ENCODE assay signal across 11 cellular contexts in the genomic region with DNA sequence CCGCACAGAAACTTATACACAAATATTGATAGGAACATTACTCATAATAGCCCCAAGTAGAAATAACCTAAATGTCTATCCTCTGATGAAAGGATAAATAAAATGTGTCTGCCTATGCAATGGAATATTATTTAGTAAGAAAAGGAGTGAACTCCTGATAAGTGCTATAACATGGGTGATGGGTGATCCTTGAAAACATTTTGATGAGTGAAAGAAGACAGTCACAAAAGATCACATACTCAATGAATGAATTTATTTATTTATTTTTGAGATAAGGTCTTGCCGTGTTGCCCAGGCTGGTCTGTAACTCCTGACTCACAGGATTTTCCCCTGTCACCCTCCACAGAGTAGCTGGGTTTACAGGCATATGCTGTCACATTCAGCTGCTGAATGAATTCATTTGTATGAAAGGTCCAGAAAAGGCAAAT. TPM values are rescaled to one million over a fixed set of nuclear protein-coding genes. Genes with fewer than 3 reads are reported as not detected.
DNase-seq lines count a peak whose midpoint lies in the region; ATAC-seq lines count a peak whose summit lies in the region.
"Had no signal": no experiment of that assay in that cellular context is flagged by ENCODE, and none has a peak within 500 bp of the region (broad histone marks: within the 10 kb centered on the region; RNA-seq: fewer than 3 reads in every experiment).

No MANE protein-coding gene starts in this region.

- H3K18ac ChIP-seq in mesenchymal stem cell (ENCODE audit: low read depth in 1 of 2, low read length in 2 of 2) (no peak overlapping the region), neuronal stem cell (ENCODE audit: low read length) (no peak overlapping the region)

- H3K4me1 Mint-ChIP-seq in CD4-positive, alpha-beta memory T cell, result peaks cover 0 to 19% (median 16%) of the 10 kb centered on the region in 4 donors
- peaks cover 13 to 27% (median 25%) of the 10 kb centered on the region in 4 donors for H3K4me1 Mint-ChIP-seq in naive thymus-derived CD8-positive, alpha-beta T cell

- no peak for ATAC-seq in HG03175 (IDR thresholded peaks at IDR 0.05; ENCODE audit: unreplicated experiment)
- no peak for ATAC-seq in naive thymus-derived CD8-positive, alpha-beta T cell
- ATAC-seq: right cardiac atrium had no signal

- H3K4me1 ChIP-seq in CD4-positive, alpha-beta memory T cell (ENCODE audit: insufficient read depth, low read length), result no peaks in the 10 kb centered on the region
- H3K4me1 ChIP-seq in mesenchymal stem cell (ENCODE audit: control insufficient read depth, insufficient read depth, low read depth, low read length) (peaks cover 11% of the 10 kb centered on the region), neuronal stem cell (ENCODE audit: control insufficient read depth in 2 of 2, insufficient read depth in 1 of 2, low read depth in 1 of 2, low read length in 2 of 2) (no peaks in the 10 kb centered on the region)

- H2BK12ac ChIP-seq in mesenchymal stem cell (ENCODE audit: low read length in 2 of 2), result no peak overlapping the region
- H2BK12ac ChIP-seq in neuronal stem cell (ENCODE audit: low read length), result no peak overlapping the region

- 0% methylated on average over 1 of the region's 2 CpGs for WGBS in mesenchymal stem cell
- WGBS in neuronal stem cell (ENCODE audit: extremely low coverage in 2 of 2, insufficient read length in 2 of 2, insufficient replicate concordance in 1 of 2), 2 donors, result no CpG with 5 or more reads among the region's 2 CpGs

- POLR2A ChIA-PET in CD4-positive, alpha-beta memory T cell (lab: Charles Lee; ENCODE audit: partially characterized antibody), result no interaction called here
- POLR2A ChIA-PET in naive thymus-derived CD8-positive, alpha-beta T cell (lab: Charles Lee), result no interaction called here

- no peaks in the 10 kb centered on the region for H3K9me3 Mint-ChIP-seq in CD4-positive, alpha-beta memory T cell
- H3K9me3 Mint-ChIP-seq in naive thymus-derived CD8-positive, alpha-beta T cell, result no peaks in the 10 kb centered on the region

- H2AFZ ChIP-seq in mesenchymal stem cell (ENCODE audit: low read depth, low read length), result no peak overlapping the region
- no peak overlapping the region for H2AFZ ChIP-seq in neuronal stem cell (ENCODE audit: low read length)

- CTCF ChIA-PET in CD4-positive, alpha-beta memory T cell (lab: Charles Lee; ENCODE audit: partially characterized antibody), result no interaction called here

- peaks cover 2 to 8% of the 10 kb centered on the region in 2 donors for H3K36me3 Mint-ChIP-seq in CD4-positive, alpha-beta memory T cell
- H3K36me3 Mint-ChIP-seq in naive thymus-derived CD8-positive, alpha-beta T cell, result peaks cover 0 to 24% (median 0%) of the 10 kb centered on the region in 3 donors

- no peak for DNase-seq in CD4-positive, alpha-beta memory T cell
- peak; percentile 27 for DNase-seq in HK-2 (ENCODE audit: unreplicated experiment)
- DNase-seq in astrocyte of the hippocampus (ENCODE audit: low read depth, low spot score), result peak; percentile 74
- peak; percentile 80 for DNase-seq in mesenchymal stem cell
- no peak for DNase-seq in naive thymus-derived CD8-positive, alpha-beta T cell
- no peak for DNase-seq in mesenteric fat pad (ENCODE audit: low spot score)
- no peak for DNase-seq in neuronal stem cell (ENCODE audit: low spot score)
- DNase-seq: activated CD4-positive, alpha-beta T cell treated with anti-CD3 and anti-CD28 coated beads, Interleukin-2, amount 50 U/mL, for 1 hour; NCI-H1694 treated with DMSO at 0.1 percent for 48 hours; right cardiac atrium had no signal

- H3K4me3 ChIP-seq in CD4-positive, alpha-beta memory T cell (ENCODE audit: low read length in 2 of 2), result no peak overlapping the region
- H3K4me3 ChIP-seq in mesenchymal stem cell (ENCODE audit: insufficient read depth in 1 of 2, low read depth in 1 of 2, low read length in 2 of 2) (no peak overlapping the region), neuronal stem cell (ENCODE audit: low read length in 2 of 2) (no peak overlapping the region)

- H3K27ac ChIP-seq in CD4-positive, alpha-beta memory T cell (ENCODE audit: low read depth, low read length), result no peak overlapping the region
- H3K27ac ChIP-seq in mesenchymal stem cell (ENCODE audit: low read length, poor library complexity, severe bottlenecking) (peak overlapping the region; percentile 89), neuronal stem cell (replicated peaks; ENCODE audit: low read length) (no peak overlapping the region)

- H2BK15ac ChIP-seq in mesenchymal stem cell (ENCODE audit: low read depth, poor library complexity, severe bottlenecking), result no peak overlapping the region
- H2BK15ac ChIP-seq in neuronal stem cell (ENCODE audit: low read length), result no peak overlapping the region

- H3K79me1 ChIP-seq in mesenchymal stem cell (replicated peaks; ENCODE audit: low read length, poor library complexity, severe bottlenecking) (peaks cover 8% of the 10 kb centered on the region), neuronal stem cell (ENCODE audit: low read depth, low read length) (no peaks in the 10 kb centered on the region)

- no peaks in the 10 kb centered on the region for H3K36me3 ChIP-seq in CD4-positive, alpha-beta memory T cell (ENCODE audit: insufficient read depth, low read length)
- H3K36me3 ChIP-seq in mesenchymal stem cell (ENCODE audit: control insufficient read depth in 1 of 2, insufficient read depth in 2 of 2, low read depth in 1 of 2, low read length in 2 of 2) (peaks cover 5% of the 10 kb centered on the region in 2 experiments), neuronal stem cell (replicated peaks in 1 of 2; ENCODE audit: control insufficient read depth in 2 of 2, insufficient read depth in 2 of 2, low read length in 2 of 2) (peaks cover 0 to 14% of the 10 kb centered on the region in 2 donors)

- H3K27me3 ChIP-seq in CD4-positive, alpha-beta memory T cell (ENCODE audit: insufficient read depth, low read length), result no peaks in the 10 kb centered on the region
- H3K27me3 ChIP-seq in mesenchymal stem cell (ENCODE audit: control insufficient read depth in 1 of 2, insufficient read depth in 1 of 2, low read length in 2 of 2), result no peaks in the 10 kb centered on the region
- no peaks in the 10 kb centered on the region for H3K27me3 ChIP-seq in neuronal stem cell (ENCODE audit: control insufficient read depth in 3 of 3, insufficient read depth in 3 of 3, low read depth in 1 of 3, low read length in 3 of 3)

- intact Hi-C loops in CD4-positive, alpha-beta memory T cell (cut with micrococcal nuclease), result no loop called here

- no peak overlapping the region for H3K4me2 ChIP-seq in mesenchymal stem cell (ENCODE audit: low read length, poor library complexity, severe bottlenecking)
- no peak overlapping the region for H3K4me2 ChIP-seq in neuronal stem cell (ENCODE audit: insufficient read depth, low read length, poor library complexity, severe bottlenecking)

- H3K4ac ChIP-seq in mesenchymal stem cell (ENCODE audit: low read depth in 1 of 2, low read length in 2 of 2) (no peak overlapping the region), neuronal stem cell (ENCODE audit: low read length) (no peak overlapping the region)

- H2BK120ac ChIP-seq in mesenchymal stem cell (ENCODE audit: low read depth, low read length) (no peak overlapping the region), neuronal stem cell (ENCODE audit: low read depth, low read length) (no peak overlapping the region)

- H3K27me3 Mint-ChIP-seq in CD4-positive, alpha-beta memory T cell, result no peaks in the 10 kb centered on the region
- H3K27me3 Mint-ChIP-seq in naive thymus-derived CD8-positive, alpha-beta T cell, result no peaks in the 10 kb centered on the region

- H3K27ac Mint-ChIP-seq in CD4-positive, alpha-beta memory T cell, result peak overlapping the region in 4 of 7 donors; percentile 4 to 47 (median 18)
- H3K27ac Mint-ChIP-seq in naive thymus-derived CD8-positive, alpha-beta T cell, result peak overlapping the region in 2 of 10 donors; percentile 7 to 59

- H4K8ac ChIP-seq in mesenchymal stem cell (ENCODE audit: low read length), result no peak overlapping the region
- no peak overlapping the region for H4K8ac ChIP-seq in neuronal stem cell (ENCODE audit: low read depth, low read length)

- no peak overlapping the region for H3K23ac ChIP-seq in mesenchymal stem cell (ENCODE audit: low read length in 2 of 2)
- no peak overlapping the region for H3K23ac ChIP-seq in neuronal stem cell (ENCODE audit: low read depth, low read length, poor library complexity)

- H2BK5ac ChIP-seq in mesenchymal stem cell (ENCODE audit: low read depth, low read length, poor library complexity, severe bottlenecking) (no peak overlapping the region), neuronal stem cell (ENCODE audit: low read length) (no peak overlapping the region)

- H3K9ac ChIP-seq in mesenchymal stem cell (ENCODE audit: low read length), result no peak overlapping the region
- no peak overlapping the region for H3K9ac ChIP-seq in neuronal stem cell (ENCODE audit: low read depth, low read length, poor library complexity)

- H3K4me3 Mint-ChIP-seq in CD4-positive, alpha-beta memory T cell, result no peak overlapping the region
- H3K4me3 Mint-ChIP-seq in naive thymus-derived CD8-positive, alpha-beta T cell, result no peak overlapping the region

- H3K9me3 ChIP-seq in CD4-positive, alpha-beta memory T cell (ENCODE audit: control insufficient read depth in 1 of 2, low read length in 2 of 2), result no peaks in the 10 kb centered on the region
- H3K9me3 ChIP-seq in mesenchymal stem cell (ENCODE audit: control insufficient read depth, low read length) (no peaks in the 10 kb centered on the region), neuronal stem cell (replicated peaks in 1 of 2; ENCODE audit: control insufficient read depth in 2 of 2, insufficient read depth in 1 of 2, low read depth in 1 of 2, low read length in 2 of 2) (no peaks in the 10 kb centered on the region)

- H3K14ac ChIP-seq in mesenchymal stem cell (ENCODE audit: low read length in 2 of 2), result no peak overlapping the region
- H3K14ac ChIP-seq in neuronal stem cell (ENCODE audit: low read length), result no peak overlapping the region

- H4K91ac ChIP-seq in mesenchymal stem cell (ENCODE audit: low read length) (no peak overlapping the region), neuronal stem cell (ENCODE audit: low read depth, low read length, poor library complexity) (no peak overlapping the region)

- no peak overlapping the region for H2AK5ac ChIP-seq in mesenchymal stem cell (ENCODE audit: low read length, severe bottlenecking)
- no peak overlapping the region for H2AK5ac ChIP-seq in neuronal stem cell (ENCODE audit: low read depth, low read length)

RNA-seq across cellular contexts. Expression of gene RNF121, which starts 17.3 kb away (rescaled TPM):
- total RNA-seq in CD4-positive, alpha-beta memory T cell, result 10 to 100 TPM; 28.0 to 33.0 TPM
- polyA plus RNA-seq in CD4-positive, alpha-beta memory T cell, result 1 to 10 TPM; 7.5 to 8.2 TPM
- polyA plus RNA-seq in mesenchymal stem cell (2013, experiment 1 of 2), result 22.5 TPM
- 21.0 TPM for polyA plus RNA-seq in mesenchymal stem cell (2013, experiment 2 of 2)
- total RNA-seq in naive thymus-derived CD8-positive, alpha-beta T cell, result 10 to 100 TPM; 26.1 to 32.0 TPM
- polyA plus RNA-seq in naive thymus-derived CD8-positive, alpha-beta T cell, result 1 to 10 TPM; 5.7 to 9.4 (median 7.7) TPM
- 27.2 TPM for total RNA-seq in mesenteric fat pad
- 18.0 TPM for polyA plus RNA-seq in neuronal stem cell (2013, experiment 1 of 2)
- 17.1 TPM for polyA plus RNA-seq in neuronal stem cell (2013, experiment 2 of 2)

RNA-seq across cellular contexts. Expression of gene XNDC1N, which starts 17.8 kb away (rescaled TPM):
- 10 to 100 TPM; 25.3 to 26.2 TPM for total RNA-seq in CD4-positive, alpha-beta memory T cell
- 1 to 10 TPM; 4.3 to 4.6 TPM for polyA plus RNA-seq in CD4-positive, alpha-beta memory T cell
- polyA plus RNA-seq in mesenchymal stem cell (2013, experiment 1 of 2), result 0.97 TPM
- 1.1 TPM for polyA plus RNA-seq in mesenchymal stem cell (2013, experiment 2 of 2)
- total RNA-seq in naive thymus-derived CD8-positive, alpha-beta T cell, result 10 to 100 TPM; 24.3 to 26.5 TPM
- 1 to 10 TPM; 2.6 to 7.4 (median 6.2) TPM for polyA plus RNA-seq in naive thymus-derived CD8-positive, alpha-beta T cell
- total RNA-seq in mesenteric fat pad, result 2.9 TPM
- 3.5 TPM for polyA plus RNA-seq in neuronal stem cell (2013, experiment 1 of 2)
- 3.4 TPM for polyA plus RNA-seq in neuronal stem cell (2013, experiment 2 of 2)

RNA-seq across cellular contexts. Expression of gene IL18BP, which starts 52.6 kb away (rescaled TPM):
- total RNA-seq in CD4-positive, alpha-beta memory T cell, result 10 to 100 TPM; 21.4 to 26.2 TPM
- 10 to 100 TPM; 13.8 to 19.7 TPM for polyA plus RNA-seq in CD4-positive, alpha-beta memory T cell
- 4.8 TPM for polyA plus RNA-seq in mesenchymal stem cell (2013, experiment 1 of 2)
- polyA plus RNA-seq in mesenchymal stem cell (2013, experiment 2 of 2), result 4.1 TPM
- 10 to 100 TPM; 15.1 to 19.6 TPM for total RNA-seq in naive thymus-derived CD8-positive, alpha-beta T cell
- 10 to 100 TPM in 1 of 3 donors, 1 to 10 TPM in 2; 7.4 to 15.8 (median 8.6) TPM for polyA plus RNA-seq in naive thymus-derived CD8-positive, alpha-beta T cell
- 13.1 TPM for total RNA-seq in mesenteric fat pad
- polyA plus RNA-seq in neuronal stem cell (2013, experiment 1 of 2), result 7.6 TPM
- 7.4 TPM for polyA plus RNA-seq in neuronal stem cell (2013, experiment 2 of 2)

Comparison
In these comparisons a context has a peak if more than half of its experiments do, and no peak if none do; other contexts are left out.
1. DNase-seq: peak in HK-2 (single experiment), astrocyte of the hippocampus (single experiment) and mesenchymal stem cell (single experiment); none in CD4-positive, alpha-beta memory T cell (0 of 5), naive thymus-derived CD8-positive, alpha-beta T cell (0 of 10), mesenteric fat pad (single experiment) and neuronal stem cell (single experiment).